In the genomic region with DNA sequence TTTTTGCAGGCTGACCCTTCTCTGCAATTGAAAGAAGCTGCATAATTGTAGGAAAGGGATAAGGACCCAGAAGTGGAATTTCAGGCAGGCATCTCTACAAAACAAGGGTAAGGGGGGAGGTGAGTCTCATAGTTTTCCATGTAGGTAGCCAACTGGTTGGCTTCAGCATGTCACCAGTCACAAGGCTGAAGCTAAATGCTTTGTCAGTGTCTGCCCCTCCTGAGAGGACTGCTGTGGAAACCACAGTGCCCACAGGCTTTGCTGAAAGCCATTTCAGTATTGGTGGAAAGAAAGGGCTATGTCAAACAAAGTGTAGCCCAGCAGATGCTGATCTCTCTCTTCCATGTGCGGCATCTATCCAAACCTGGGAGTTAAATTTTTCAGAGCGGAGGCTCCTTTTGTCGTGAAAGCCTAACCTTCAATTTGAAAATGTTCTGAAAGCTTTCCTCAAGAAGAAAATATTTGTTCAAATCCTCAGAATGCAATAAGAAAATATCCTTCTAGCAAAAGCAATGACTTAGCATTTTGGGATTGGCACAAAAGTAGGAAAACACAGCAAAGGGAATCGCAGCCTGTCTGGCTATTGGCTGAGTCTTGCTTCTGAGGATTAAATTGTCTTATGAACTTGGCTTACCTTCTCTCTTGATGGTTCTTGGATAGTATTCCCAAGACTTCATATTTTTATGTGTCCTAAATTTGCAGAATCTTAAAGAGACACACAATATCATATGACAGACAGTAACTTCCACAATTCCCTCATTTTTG, we compare ENCODE assay signal across 20 cellular contexts.
A peak's percentile ranks its signal among the peaks of the same experiment; 100 is the strongest.
DNase-seq lines count a peak whose midpoint lies in the region; ATAC-seq and TF ChIP-seq lines count a peak whose summit lies in the region.
"Had no signal": no experiment of that assay in that cellular context is flagged by ENCODE, and none has a peak within 500 bp of the region (broad histone marks: within the 10 kb centered on the region; RNA-seq: fewer than 3 reads in every experiment).

No MANE protein-coding gene starts in this region.

- H3K4me1 Mint-ChIP-seq in chondrocyte (ENCODE audit: low read depth): peaks cover 15% of the 10 kb centered on the region

- 0 out of 2 replicates have a peak overlapping the region, but pooled peaks have one; percentile 6 for H3K4ac ChIP-seq in IMR-90 (ENCODE audit: low read depth, low read length)

- no CpG with 5 or more reads among the region's 4 CpGs for WGBS in IMR-90 (ENCODE audit: extremely low coverage in 2 of 2, insufficient read length in 1 of 2), 2 experiments
- 66 to 67% methylated on average over 4 of the region's 4 CpGs for WGBS in lower leg skin, 2 donors

- H3K36me3 ChIP-seq in IMR-90 (ENCODE audit: control insufficient read depth, insufficient read depth, low read length): no peaks in the 10 kb centered on the region
- H3K36me3 ChIP-seq in subcutaneous abdominal adipose tissue (ENCODE audit: control insufficient read depth in 5 of 5, insufficient read depth in 5 of 5, low read length in 5 of 5): no peaks in the 10 kb centered on the region
- no peaks in the 10 kb centered on the region for H3K36me3 ChIP-seq in WERI-Rb-1
- H3K36me3 ChIP-seq: colonic mucosa, heart right ventricle had no signal

- no peak overlapping the region for H2BK15ac ChIP-seq in IMR-90 (ENCODE audit: low read depth, low read length)

- CTCF ChIA-PET in IMR-90 (lab: Yijun Ruan, JAX): no interaction called here

- H3K36me3 Mint-ChIP-seq in chondrocyte (ENCODE audit: low read depth): no peaks in the 10 kb centered on the region

- peak overlapping the region; percentile 89 for H3K27ac Mint-ChIP-seq in chondrocyte (ENCODE audit: unreplicated experiment)

- no peak overlapping the region for H4K8ac ChIP-seq in IMR-90 (ENCODE audit: low read depth in 2 of 2, low read length in 2 of 2)

- H2AK5ac ChIP-seq in IMR-90 (ENCODE audit: low read depth, low read length): no peak overlapping the region

- H3K9me3 ChIP-seq in IMR-90 (ENCODE audit: control insufficient read depth, insufficient read depth, low read length) (no peaks in the 10 kb centered on the region; the same call in 1 of the 2 replicates), subcutaneous abdominal adipose tissue (ENCODE audit: control insufficient read depth in 5 of 5, low read length in 5 of 5) (no peaks in the 10 kb centered on the region), WERI-Rb-1 (ENCODE audit: severe bottlenecking) (no peaks in the 10 kb centered on the region)
- H3K9me3 ChIP-seq: colonic mucosa, heart right ventricle, SK-N-SH, testis had no signal

- H3K4me1 ChIP-seq in IMR-90 (ENCODE audit: control insufficient read depth, insufficient read depth, low read length) (no peaks in the 10 kb centered on the region), subcutaneous abdominal adipose tissue (ENCODE audit: control insufficient read depth in 5 of 5, insufficient read depth in 5 of 5, low read length in 5 of 5) (peaks cover 0 to 45% (median 32%) of the 10 kb centered on the region in 5 donors)
- H3K4me1 ChIP-seq: colonic mucosa had no signal

- in situ Hi-C loops in IMR-90 (cut with MboI; ENCODE audit: low sequenced_read_pairs): no loop called here

- no peak overlapping the region for H3K14ac ChIP-seq in IMR-90 (replicated peaks; ENCODE audit: low read depth, low read length)

- H2AFZ ChIP-seq in IMR-90 (replicated peaks; ENCODE audit: low read length, poor library complexity): peak overlapping the region; percentile 47
- H2AFZ ChIP-seq: PC-9 had no signal

- H3K4me3 ChIP-seq in IMR-90 (ENCODE audit: insufficient read depth, low read depth, low read length) (no peak overlapping the region), subcutaneous abdominal adipose tissue (ENCODE audit: low read depth in 1 of 5, low read length in 5 of 5) (no peak overlapping the region), WERI-Rb-1 (ENCODE audit: low read depth, low read length) (no peak overlapping the region), lower leg skin (ENCODE audit: low read depth, poor library complexity, severe bottlenecking) (no peak overlapping the region)
- H3K4me3 ChIP-seq: colonic mucosa, heart right ventricle, PC-9, testis had no signal

- POLR2A ChIA-PET in IMR-90 (lab: Charles Lee; ENCODE audit: unreplicated experiment): no interaction called here

- H2AK9ac ChIP-seq in IMR-90 (replicated peaks; ENCODE audit: low read depth, low read length, poor library complexity): no peak overlapping the region

- no peak for TF ChIP-seq CTCF in IMR-90 (conservative IDR thresholded peaks at IDR 0.05; ENCODE audit: low read depth, low read length)
- TF ChIP-seq CTCF in chondrocyte (IDR thresholded peaks at IDR 0.05): no peak
- no peak for TF ChIP-seq CTCF in WERI-Rb-1 (IDR thresholded peaks at IDR 0.05; ENCODE audit: low read depth, low read length)
- no peak for TF ChIP-seq CTCF in lower leg skin (IDR thresholded peaks at IDR 0.05)

- no peak overlapping the region for H3K56ac ChIP-seq in IMR-90 (ENCODE audit: extremely low read depth, insufficient read depth, low read length)

- no peak for DNase-seq in IMR-90
- DNase-seq in chondrocyte (ENCODE audit: low spot score): no peak
- peak; percentile 7 for DNase-seq in iPS-NIHi11 (ENCODE audit: low spot score)
- DNase-seq in WERI-Rb-1: no peak
- DNase-seq in lower leg skin (ENCODE audit: low spot score in 2 of 2): no peak
- DNase-seq: activated CD4-positive, alpha-beta T cell treated with anti-CD3 and anti-CD28 coated beads for 4 hours; activated effector memory CD4-positive, alpha-beta T cell treated with anti-CD3 and anti-CD28 coated beads, Interleukin-2, amount 50 U/mL, for 16 hours; anterior cingulate cortex; colonic mucosa; heart right ventricle; NCI-H69; nucleus accumbens; PC-9; SK-N-SH; stimulated activated CD4-positive, alpha-beta T cell treated with anti-CD3 and anti-CD28 coated beads, Interleukin-4, amount 100 ng/mL, for 4 hours; stimulated activated CD8-positive, alpha-beta memory T cell treated with anti-CD3 and anti-CD28 coated beads, Interleukin-4, amount 100 ng/mL, for 48 hours; T1000; testis had no signal

- H4K5ac ChIP-seq in IMR-90 (ENCODE audit: low read depth, low read length): no peak overlapping the region; the same call in 1 of the 2 replicates

- H3K27ac ChIP-seq in IMR-90 (ENCODE audit: insufficient read depth, low read length): no peak overlapping the region
- H3K27ac ChIP-seq in subcutaneous abdominal adipose tissue (ENCODE audit: low read depth, low read length): peak overlapping the region; percentile 69
- H3K27ac ChIP-seq in WERI-Rb-1: no peak overlapping the region
- H3K27ac ChIP-seq: colonic mucosa, heart right ventricle, PC-9 had no signal

- H3K4me2 ChIP-seq in IMR-90 (ENCODE audit: low read depth, low read length): no peak overlapping the region
- H3K4me2 ChIP-seq: PC-9, SK-N-SH had no signal

- ATAC-seq in IMR-90 (ENCODE audit: low read depth) (no peak), HG02870 (IDR thresholded peaks at IDR 0.05; ENCODE audit: unreplicated experiment) (no peak)

- H2BK20ac ChIP-seq in IMR-90 (ENCODE audit: low read depth, low read length): no peak overlapping the region

- dilution Hi-C loops in IMR-90 (cut with HindIII; ENCODE audit: low sequenced_read_pairs, unreplicated experiment): no loop called here

- no peak for TF ChIP-seq POLR2A in IMR-90 (IDR thresholded peaks at IDR 0.05; ENCODE audit: low read depth, low read length)
- TF ChIP-seq POLR2A in lower leg skin (IDR thresholded peaks at IDR 0.05): no peak

- H3K79me1 ChIP-seq in IMR-90 (ENCODE audit: low read depth in 1 of 2, low read length in 2 of 2): no peaks in the 10 kb centered on the region

- H4K20me1 ChIP-seq in IMR-90 (ENCODE audit: insufficient read depth, low read length): no peaks in the 10 kb centered on the region

- no peak overlapping the region for H3K23ac ChIP-seq in IMR-90 (ENCODE audit: low read depth, low read length)

- no TSS peak for BruUV-seq in IMR-90 (replicated peaks; lab: Mats Ljungman, UMichigan)

- peak overlapping the region; percentile 37 for H3K4me3 Mint-ChIP-seq in chondrocyte (ENCODE audit: unreplicated experiment)

- H3K9me1 ChIP-seq in IMR-90 (ENCODE audit: insufficient read depth, low read length): no peaks in the 10 kb centered on the region

- peaks cover 3% of the 10 kb centered on the region for H3K27me3 ChIP-seq in IMR-90 (ENCODE audit: control insufficient read depth, insufficient read depth, low read length)
- no peaks in the 10 kb centered on the region for H3K27me3 ChIP-seq in subcutaneous abdominal adipose tissue (ENCODE audit: control insufficient read depth in 5 of 5, insufficient read depth in 4 of 5, low read length in 5 of 5)
- no peaks in the 10 kb centered on the region for H3K27me3 ChIP-seq in WERI-Rb-1 (ENCODE audit: insufficient read depth, low read depth, severe bottlenecking)
- H3K27me3 ChIP-seq: colonic mucosa, heart right ventricle, testis had no signal

- H3K9ac ChIP-seq in IMR-90 (ENCODE audit: low read depth, low read length): no peak overlapping the region
- no peak overlapping the region for H3K9ac ChIP-seq in subcutaneous abdominal adipose tissue (ENCODE audit: low read length in 5 of 5)
- H3K9ac ChIP-seq: SK-N-SH had no signal

- peak overlapping the region; percentile 77; the same call in 1 of the 2 replicates for H3K18ac ChIP-seq in IMR-90 (ENCODE audit: low read depth, low read length)

- intact Hi-C loops in IMR-90 (cut with micrococcal nuclease) (no loop called here), lower leg skin (cut with DNase I; ENCODE audit: low total_unique reads) (no loop called here)

- no peaks in the 10 kb centered on the region for H3K9me3 Mint-ChIP-seq in chondrocyte (ENCODE audit: low read depth)

- H4K91ac ChIP-seq in IMR-90 (ENCODE audit: insufficient read depth, low read depth, low read length): no peak overlapping the region

- TF ChIP-seq RAD21 in IMR-90 (IDR thresholded peaks at IDR 0.05; ENCODE audit: low read length): no peak

- H3K27me3 Mint-ChIP-seq in chondrocyte (ENCODE audit: low read depth): no peaks in the 10 kb centered on the region

- H2BK120ac ChIP-seq in IMR-90 (ENCODE audit: low read depth, low read length): no peak overlapping the region

- no peak overlapping the region for H2BK5ac ChIP-seq in IMR-90 (ENCODE audit: low read depth, low read length, poor library complexity, severe bottlenecking)

TF ChIP-seq in IMR-90, 13 proteins besides CTCF, POLR2A, EP300 and RAD21:
- TF ChIP-seq BHLHE40 (IDR thresholded peaks at IDR 0.05; ENCODE audit: low read depth, low read length) (no peak), CEBPB (IDR thresholded peaks at IDR 0.05; ENCODE audit: low read depth, low read length) (no peak), SMC3 (IDR thresholded peaks at IDR 0.05; ENCODE audit: low read depth, low read length) (no peak), MXI1 (IDR thresholded peaks at IDR 0.05; ENCODE audit: borderline replicate concordance, low read depth, low read length) (no peak), MAFK (IDR thresholded peaks at IDR 0.05; ENCODE audit: low read depth, low read length) (no peak), NFE2L2 (IDR thresholded peaks at IDR 0.05; ENCODE audit: low read depth, low read length) (0 out of 2 replicates have a peak, but pooled peaks have one; percentile 33), MAZ (IDR thresholded peaks at IDR 0.05; ENCODE audit: borderline replicate concordance, low read depth, low read length) (no peak), RCOR1 (IDR thresholded peaks at IDR 0.05; ENCODE audit: insufficient replicate concordance, low read length) (no peak)
